15 cellular contexts compared by ENCODE assay signal in the genomic region with DNA sequence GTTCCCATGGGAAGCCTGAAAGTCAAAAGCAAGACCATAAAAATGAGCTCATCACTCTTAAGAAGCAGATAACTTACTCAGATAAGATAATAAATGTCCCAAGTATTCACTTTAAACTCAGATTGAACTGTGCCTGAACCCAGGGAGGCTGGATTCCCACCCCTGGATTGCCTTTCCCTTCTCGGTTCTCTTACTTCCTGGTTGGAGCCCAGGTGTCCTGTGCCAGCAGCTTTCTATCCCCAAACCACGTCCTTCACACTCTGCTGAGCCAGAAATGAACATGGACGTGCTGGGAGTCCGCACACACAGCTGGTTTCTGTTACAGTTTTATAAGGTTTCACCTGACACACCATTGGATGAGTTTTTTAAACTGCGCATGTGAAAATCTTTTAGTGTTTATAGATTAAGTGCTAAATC.
DNase-seq lines count a peak whose midpoint lies in the region; ATAC-seq and TF ChIP-seq lines count a peak whose summit lies in the region.
"Had no signal": no experiment of that assay in that cellular context is flagged by ENCODE, and none has a peak within 500 bp of the region (broad histone marks: within the 10 kb centered on the region; RNA-seq: fewer than 3 reads in every experiment).

No MANE protein-coding gene starts in this region.

- no peak overlapping the region for H3K4me3 Mint-ChIP-seq in type B pancreatic cell
- H3K4me3 Mint-ChIP-seq: H9; stimulated activated naive CD8-positive, alpha-beta T cell treated with anti-CD3 and anti-CD28 coated beads, Interleukin-15, amount 100 ng/mL, for 72 hours had no signal

- RAD21 ChIA-PET in HCT116 (lab: Charles Lee; ENCODE audit: low non-redundant PET in 1 of 2, low total read pairs in 2 of 2, uncharacterized antibody in 2 of 2, unreplicated experiment in 2 of 2) = no interaction called here

- no peak overlapping the region for H3K9ac ChIP-seq in HCT116 (ENCODE audit: low read length)

- H3K27ac ChIP-seq in HCT116 (ENCODE audit: low read depth, low read length) = no peak overlapping the region
- H3K27ac ChIP-seq: SK-N-MC had no signal

- H3K9me3 Mint-ChIP-seq in type B pancreatic cell = peaks cover 23% of the 10 kb centered on the region

- no peaks in the 10 kb centered on the region for H3K9me2 ChIP-seq in HCT116 (ENCODE audit: insufficient read depth)

- ATAC-seq in HCT116 (no peak; the same call in 1 of the 2 replicates), left colon (peak; percentile 96), GM19452 (IDR thresholded peaks at IDR 0.05; ENCODE audit: unreplicated experiment) (no peak)
- ATAC-seq: stimulated activated naive CD8-positive, alpha-beta T cell treated with anti-CD3 and anti-CD28 coated beads, Interleukin-15, amount 100 ng/mL, for 72 hours had no signal

- peak overlapping the region; percentile 88 for H2AFZ ChIP-seq in HCT116 (ENCODE audit: low read depth, low read length, poor library complexity, severe bottlenecking)

- H3K4me3 ChIP-seq in HCT116 (replicated peaks in 1 of 2; ENCODE audit: low read depth in 1 of 2, low read length in 2 of 2) = no peak overlapping the region
- H3K4me3 ChIP-seq: SK-N-MC had no signal

- POLR2A ChIA-PET in HCT116 (lab: Charles Lee) = no interaction called here

- H3K27me3 Mint-ChIP-seq in type B pancreatic cell = no peaks in the 10 kb centered on the region
- H3K27me3 Mint-ChIP-seq: stimulated activated naive CD8-positive, alpha-beta T cell treated with anti-CD3 and anti-CD28 coated beads, Interleukin-15, amount 100 ng/mL, for 72 hours had no signal

- intact Hi-C loops in HCT116 (cut with micrococcal nuclease) (no loop called here), left colon (cut with DNase I, micrococcal nuclease) (no loop called here)

- peak overlapping the region; percentile 75 for H3K27ac Mint-ChIP-seq in type B pancreatic cell

- no TSS peak for BruUV-seq in HCT116 (replicated peaks; lab: Mats Ljungman, UMichigan)

- no peak for TF ChIP-seq RAD21 in HCT116 (IDR thresholded peaks at IDR 0.05; ENCODE audit: low read depth)

- H3K4me1 ChIP-seq in HCT116 (ENCODE audit: control insufficient read depth in 1 of 2, insufficient read depth in 2 of 2, low read length in 2 of 2) = peaks cover 0 to 32% of the 10 kb centered on the region in 2 experiments; a peak in 2 of 4 replicates

- H3K79me2 ChIP-seq in HCT116 (ENCODE audit: insufficient read depth, low read length) = no peaks in the 10 kb centered on the region

- no peaks in the 10 kb centered on the region for H3K36me3 Mint-ChIP-seq in type B pancreatic cell

- H3K9me3 ChIP-seq in HCT116 (ENCODE audit: control insufficient read depth in 1 of 2, insufficient read depth in 1 of 2, low read depth in 1 of 2, low read length in 2 of 2) = no peaks in the 10 kb centered on the region

- no peak for TF ChIP-seq CTCF in HCT116 (IDR thresholded peaks at IDR 0.05 in 2 of 3, conservative IDR thresholded peaks at IDR 0.05 in 1 of 3; ENCODE audit: borderline replicate concordance in 1 of 3, insufficient read depth in 1 of 3, low read depth in 2 of 3, low read length in 2 of 3)
- no peak for TF ChIP-seq CTCF in type B pancreatic cell (conservative IDR thresholded peaks at IDR 0.05)

- CTCF ChIA-PET in HCT116 (lab: Charles Lee) = no interaction called here

- DNase-seq in HCT116 (ENCODE audit: low read depth, low spot score) = no peak
- DNase-seq in amniotic epithelial cell (ENCODE audit: low read depth) = peak; percentile 90
- peak; percentile 48 to 77 for DNase-seq in left colon
- DNase-seq in type B pancreatic cell (ENCODE audit: extremely low spot score, unreplicated experiment) = no peak
- no peak for DNase-seq in NCI-H2171 treated with DMSO at 0.1 percent for 48 hours (lab: John Stamatoyannopoulos, UW)
- DNase-seq in activated naive CD4-positive, alpha-beta T cell treated with Interleukin-2 at 50 U/mL for 16 hours = no peak
- DNase-seq: activated T-cell treated with anti-CD3 and anti-CD28 coated beads for 4 hours; amniotic stem cell; glutamatergic neuron; H9; NCI-H146; NCI-H774; stimulated activated naive CD8-positive, alpha-beta T cell treated with anti-CD3 and anti-CD28 coated beads, Interleukin-15, amount 100 ng/mL, for 72 hours had no signal

- TF ChIP-seq POLR2A in HCT116 (IDR thresholded peaks at IDR 0.05; ENCODE audit: borderline replicate concordance, extremely low read depth, insufficient read depth, insufficient read length) = no peak

- peak overlapping the region; percentile 45 for H3K4me2 ChIP-seq in HCT116 (ENCODE audit: low read length)

- H3K4me1 Mint-ChIP-seq in type B pancreatic cell (ENCODE audit: unreplicated experiment) = peaks cover 18% of the 10 kb centered on the region
- H3K4me1 Mint-ChIP-seq: H9; stimulated activated naive CD8-positive, alpha-beta T cell treated with anti-CD3 and anti-CD28 coated beads, Interleukin-15, amount 100 ng/mL, for 72 hours had no signal

- no peaks in the 10 kb centered on the region for H3K36me3 ChIP-seq in HCT116 (ENCODE audit: control insufficient read depth in 1 of 2, insufficient read depth in 2 of 2, low read length in 2 of 2)

- no peaks in the 10 kb centered on the region for H4K20me1 ChIP-seq in HCT116 (ENCODE audit: insufficient read depth)

- H3K27me3 ChIP-seq in HCT116 (ENCODE audit: insufficient read depth, low read length) = no peaks in the 10 kb centered on the region

TF ChIP-seq in HCT116, 20 proteins besides CTCF, POLR2A, EP300 and RAD21:
- TF ChIP-seq YY1 (IDR thresholded peaks at IDR 0.05; ENCODE audit: extremely low read depth, insufficient replicate concordance, low read depth, low read length) (no peak), SIN3A (IDR thresholded peaks at IDR 0.05; ENCODE audit: low read depth) (no peak), CEBPB (IDR thresholded peaks at IDR 0.05; ENCODE audit: low read depth) (no peak), TCF7L2 (IDR thresholded peaks at IDR 0.05; ENCODE audit: borderline replicate concordance, extremely low read depth, insufficient read depth, insufficient read length) (no peak), EZH2 (IDR thresholded peaks at IDR 0.05) (no peak), JUND (IDR thresholded peaks at IDR 0.05) (no peak)

Comparison
In these comparisons a context has a peak if more than half of its experiments do, and no peak if none do; other contexts are left out.
1. DNase-seq: peak in amniotic epithelial cell (single experiment) and left colon (2 of 2); none in HCT116 (single experiment), type B pancreatic cell (single experiment), NCI-H2171 treated with DMSO at 0.1 percent for 48 hours (single experiment) and activated naive CD4-positive, alpha-beta T cell treated with Interleukin-2 at 50 U/mL for 16 hours (single experiment).